25 cellular contexts compared by ENCODE assay signal in the genomic region with DNA sequence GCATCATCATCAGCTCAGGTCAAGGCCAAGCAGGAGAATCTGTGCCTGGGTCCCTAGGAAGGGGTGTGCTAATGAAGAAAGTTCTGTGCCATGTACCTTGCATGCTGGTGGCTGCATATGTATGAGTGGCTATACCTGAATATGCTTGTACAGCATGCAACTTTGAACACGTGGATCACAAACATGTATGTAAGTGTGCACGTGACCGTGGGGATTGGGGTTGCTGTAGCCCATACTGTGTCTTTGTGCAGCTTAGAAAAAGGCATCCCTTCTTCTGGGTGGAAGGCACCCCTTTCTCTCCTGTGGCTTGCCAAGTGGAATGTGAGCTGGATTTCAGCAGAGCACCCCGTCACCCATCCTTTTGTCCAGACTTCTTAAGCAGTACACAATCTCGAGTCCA. TPM values are rescaled to one million over a fixed set of nuclear protein-coding genes. Genes with fewer than 3 reads are reported as not detected.
DNase-seq lines count a peak whose midpoint lies in the region; ATAC-seq and TF ChIP-seq lines count a peak whose summit lies in the region.
"Had no signal": no experiment of that assay in that cellular context is flagged by ENCODE, and none has a peak within 500 bp of the region (broad histone marks: within the 10 kb centered on the region; RNA-seq: fewer than 3 reads in every experiment).

No MANE protein-coding gene starts in this region.

- no peaks in the 10 kb centered on the region for H3K9me1 ChIP-seq in IMR-90 (ENCODE audit: insufficient read depth, low read length)

- H3K56ac ChIP-seq in IMR-90 (ENCODE audit: extremely low read depth, insufficient read depth, low read length) = no peak overlapping the region

- no peak overlapping the region for H3K27ac Mint-ChIP-seq in glutamatergic neuron (ENCODE audit: unreplicated experiment)
- H3K27ac Mint-ChIP-seq: CD14-positive monocyte; CD4-positive, alpha-beta memory T cell; CD8-positive, alpha-beta memory T cell had no signal

- no peak for DNase-seq in IMR-90
- peak; percentile 4 for DNase-seq in glutamatergic neuron
- DNase-seq in posterior vena cava (ENCODE audit: low spot score) = peak; percentile 56
- DNase-seq in GM03348 (ENCODE audit: low spot score) = no peak
- DNase-seq: 8988T; ACHN; BE2C; C1 segment of cervical spinal cord; CD4-positive, alpha-beta memory T cell; CD4-positive, CD25-positive, alpha-beta regulatory T cell; CD8-positive, alpha-beta memory T cell; COR-L47; DMS 273 treated with DMSO at 0.1 percent for 48 hours; DMS153; DMS53; DMS79; DND-41; EL; GDM1 had no signal

- H3K36me3 ChIP-seq in IMR-90 (ENCODE audit: control insufficient read depth, insufficient read depth, low read length) = no peaks in the 10 kb centered on the region
- H3K36me3 ChIP-seq: BE2C, BLaER1 had no signal

- ATAC-seq in IMR-90 (ENCODE audit: low read depth) (no peak), HG02642 (IDR thresholded peaks at IDR 0.05; ENCODE audit: poor library complexity, unreplicated experiment) (no peak)

- H4K20me1 ChIP-seq in IMR-90 (ENCODE audit: insufficient read depth, low read length) = no peaks in the 10 kb centered on the region

- no peak overlapping the region for H4K5ac ChIP-seq in IMR-90 (ENCODE audit: low read depth, low read length)

- POLR2A ChIA-PET in IMR-90 (lab: Charles Lee; ENCODE audit: unreplicated experiment) = no interaction called here

- no peaks in the 10 kb centered on the region for H3K4me1 ChIP-seq in IMR-90 (ENCODE audit: control insufficient read depth, insufficient read depth, low read length)
- H3K4me1 ChIP-seq: BE2C had no signal

- H3K9me3 ChIP-seq in IMR-90 (ENCODE audit: control insufficient read depth, insufficient read depth, low read length) = peaks cover 2% of the 10 kb centered on the region; the same call in 1 of the 2 replicates
- H3K9me3 ChIP-seq: BE2C had no signal

- H2BK5ac ChIP-seq in IMR-90 (ENCODE audit: low read depth, low read length, poor library complexity, severe bottlenecking) = no peak overlapping the region

- no peak overlapping the region for H3K9ac ChIP-seq in IMR-90 (ENCODE audit: low read depth, low read length)
- H3K9ac ChIP-seq: BLaER1 had no signal

- no peak overlapping the region for H2AK9ac ChIP-seq in IMR-90 (replicated peaks; ENCODE audit: low read depth, low read length, poor library complexity)

- no peak overlapping the region for H3K4me3 ChIP-seq in IMR-90 (ENCODE audit: insufficient read depth, low read depth, low read length)
- H3K4me3 ChIP-seq: BLaER1 had no signal

- no peak overlapping the region for H3K4me2 ChIP-seq in IMR-90 (ENCODE audit: low read depth, low read length)
- H3K4me2 ChIP-seq: BLaER1 had no signal

- no peak overlapping the region for H2BK20ac ChIP-seq in IMR-90 (ENCODE audit: low read depth, low read length)

- H3K14ac ChIP-seq in IMR-90 (replicated peaks; ENCODE audit: low read depth, low read length) = no peak overlapping the region

- peaks cover 5% of the 10 kb centered on the region for H3K36me3 Mint-ChIP-seq in glutamatergic neuron (ENCODE audit: unreplicated experiment)
- H3K36me3 Mint-ChIP-seq: CD4-positive, alpha-beta memory T cell; CD8-positive, alpha-beta memory T cell had no signal

- peak overlapping the region; percentile 51 for H2AFZ ChIP-seq in IMR-90 (replicated peaks; ENCODE audit: low read length, poor library complexity)

- H3K27me3 Mint-ChIP-seq in glutamatergic neuron (ENCODE audit: unreplicated experiment) = peaks cover 27% of the 10 kb centered on the region

- TF ChIP-seq CTCF in IMR-90 (conservative IDR thresholded peaks at IDR 0.05; ENCODE audit: low read depth, low read length) (no peak), glutamatergic neuron (IDR thresholded peaks at IDR 0.05; ENCODE audit: partially characterized antibody, unreplicated experiment) (no peak)

- no peak overlapping the region for H3K4me3 Mint-ChIP-seq in glutamatergic neuron (ENCODE audit: unreplicated experiment)
- H3K4me3 Mint-ChIP-seq: CD4-positive, alpha-beta memory T cell; CD4-positive, CD25-positive, alpha-beta regulatory T cell; CD8-positive, alpha-beta memory T cell had no signal

- TF ChIP-seq POLR2A in IMR-90 (IDR thresholded peaks at IDR 0.05; ENCODE audit: low read depth, low read length) = no peak

- peaks cover 12% of the 10 kb centered on the region for H3K9me3 Mint-ChIP-seq in glutamatergic neuron (ENCODE audit: unreplicated experiment)

- no peak overlapping the region for H3K18ac ChIP-seq in IMR-90 (ENCODE audit: low read depth, low read length)

- no peak overlapping the region for H2BK120ac ChIP-seq in IMR-90 (ENCODE audit: low read depth, low read length)

- no peak overlapping the region for H2BK15ac ChIP-seq in IMR-90 (ENCODE audit: low read depth, low read length)

- no peak overlapping the region for H4K91ac ChIP-seq in IMR-90 (ENCODE audit: insufficient read depth, low read depth, low read length)

- no peak for TF ChIP-seq RAD21 in IMR-90 (IDR thresholded peaks at IDR 0.05; ENCODE audit: low read length)

- in situ Hi-C loops in IMR-90 (cut with MboI; ENCODE audit: low sequenced_read_pairs) = no loop called here

- no peak overlapping the region for H2AK5ac ChIP-seq in IMR-90 (ENCODE audit: low read depth, low read length)

- no peak overlapping the region for H3K23ac ChIP-seq in IMR-90 (ENCODE audit: low read depth, low read length)

- no peak overlapping the region for H4K8ac ChIP-seq in IMR-90 (ENCODE audit: low read depth in 2 of 2, low read length in 2 of 2)

- H3K27ac ChIP-seq in IMR-90 (ENCODE audit: insufficient read depth, low read length) = no peak overlapping the region
- H3K27ac ChIP-seq: BLaER1 had no signal

- peaks cover 10% of the 10 kb centered on the region for H3K4me1 Mint-ChIP-seq in glutamatergic neuron (ENCODE audit: low read depth, unreplicated experiment)
- H3K4me1 Mint-ChIP-seq: CD14-positive monocyte had no signal

- no CpG with 5 or more reads among the region's 5 CpGs for WGBS in IMR-90 (ENCODE audit: extremely low coverage in 2 of 2, insufficient read length in 1 of 2), 2 experiments

- no TSS peak for BruUV-seq in IMR-90 (replicated peaks; lab: Mats Ljungman, UMichigan)

- H3K27me3 ChIP-seq in IMR-90 (ENCODE audit: control insufficient read depth, insufficient read depth, low read length) = peaks cover 30% of the 10 kb centered on the region

- dilution Hi-C loops in IMR-90 (cut with HindIII; ENCODE audit: low sequenced_read_pairs, unreplicated experiment) = no loop called here

- H3K79me1 ChIP-seq in IMR-90 (ENCODE audit: low read depth in 1 of 2, low read length in 2 of 2) = no peaks in the 10 kb centered on the region

- intact Hi-C loops in IMR-90 (cut with micrococcal nuclease) (no loop called here), posterior vena cava (cut with DNase I) (loop anchor here in 1 of 2 donors (5.0 kb wide), 1 partner anchor 121 kb away; no protein-coding TSS in a partner anchor)

- H3K4ac ChIP-seq in IMR-90 (ENCODE audit: low read depth, low read length) = no peak overlapping the region

- CTCF ChIA-PET in IMR-90 (lab: Yijun Ruan, JAX) = no interaction called here

TF ChIP-seq in IMR-90, 13 proteins besides CTCF, POLR2A, EP300 and RAD21:
- no peak for TF ChIP-seq NFE2L2 (IDR thresholded peaks at IDR 0.05; ENCODE audit: low read depth, low read length)
- no peak for TF ChIP-seq FOS (IDR thresholded peaks at IDR 0.05; ENCODE audit: low read depth, low read length)
- TF ChIP-seq, protein P1, sequence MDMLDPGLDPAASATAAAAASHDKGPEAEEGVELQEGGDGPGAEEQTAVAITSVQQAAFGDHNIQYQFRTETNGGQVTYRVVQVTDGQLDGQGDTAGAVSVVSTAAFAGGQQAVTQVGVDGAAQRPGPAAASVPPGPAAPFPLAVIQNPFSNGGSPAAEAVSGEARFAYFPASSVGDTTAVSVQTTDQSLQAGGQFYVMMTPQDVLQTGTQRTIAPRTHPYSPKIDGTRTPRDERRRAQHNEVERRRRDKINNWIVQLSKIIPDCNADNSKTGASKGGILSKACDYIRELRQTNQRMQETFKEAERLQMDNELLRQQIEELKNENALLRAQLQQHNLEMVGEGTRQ (IDR thresholded peaks at IDR 0.05; ENCODE audit: low read depth, low read length) = no peak

RNA-seq across cellular contexts. Expression of a gene that starts 13.8 kb away (rescaled TPM):
- not detected in 2 replicates for total RNA-seq in IMR-90 (2012; rRNA removed)
- polyA plus RNA-seq in IMR-90 (2012; rRNA removed) = not detected in 2 replicates
- polyA plus RNA-seq in IMR-90 (2012; cell fraction: cytosol; rRNA removed) = not detected in 2 replicates
- not detected in 2 replicates for polyA plus RNA-seq in IMR-90 (2012; cell fraction: nucleus; rRNA removed; ENCODE audit: low replicate concordance)
- total RNA-seq in glutamatergic neuron (ENCODE audit: unreplicated experiment) = 0.47 TPM
- 1 to 10 TPM; 2.5 to 3.6 TPM for total RNA-seq in posterior vena cava
- total RNA-seq: A673; CD4-positive, alpha-beta memory T cell; CD4-positive, CD25-positive, alpha-beta regulatory T cell; CD8-positive, alpha-beta memory T cell; G401 had no signal
- polyA plus RNA-seq: AG04450; CD14-positive monocyte; CD4-positive, alpha-beta memory T cell; CD4-positive, CD25-positive, alpha-beta regulatory T cell; CD8-positive, alpha-beta memory T cell had no signal

Comparison
In these comparisons a context has a peak if more than half of its experiments do, and no peak if none do; other contexts are left out.
1. DNase-seq: peak in glutamatergic neuron (single experiment) and posterior vena cava (single experiment); none in IMR-90 (single experiment) and GM03348 (single experiment).